ENCODE assay signal across 9 cellular contexts in the genomic region with DNA sequence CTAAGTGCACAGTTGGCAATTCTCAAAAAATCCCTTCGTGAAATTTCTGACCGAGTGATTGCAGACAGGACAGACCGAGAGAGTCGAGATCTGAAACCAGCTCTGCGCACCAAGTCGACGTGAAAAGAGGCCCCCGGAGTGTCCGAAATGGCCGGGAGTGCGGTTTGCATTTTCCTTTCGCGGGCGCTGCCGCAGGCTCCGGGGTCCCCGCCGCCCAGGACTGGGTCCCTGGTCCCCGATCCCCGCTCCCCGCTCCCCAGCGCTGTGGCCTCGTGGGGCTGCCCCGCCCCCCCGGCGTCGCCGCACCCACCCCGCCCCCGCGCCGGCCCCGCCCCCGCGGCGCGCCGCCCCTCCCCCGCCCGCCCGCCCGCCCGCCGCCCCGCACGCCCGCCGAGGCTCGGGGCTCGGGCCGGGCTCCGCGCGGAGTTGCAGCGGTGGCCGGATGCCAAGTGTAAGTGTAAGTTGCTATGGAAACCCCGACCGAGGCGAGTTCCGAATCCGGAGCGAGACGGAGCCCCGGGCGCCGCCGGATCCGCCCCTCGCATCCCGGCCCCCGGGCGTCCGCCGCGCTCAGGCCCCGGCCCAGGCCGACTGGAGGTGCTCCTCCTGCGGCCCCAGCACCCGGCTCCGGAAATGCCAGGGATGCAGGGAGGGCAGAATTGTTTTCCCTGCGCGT. TPM values are rescaled to one million over a fixed set of nuclear protein-coding genes. Genes with fewer than 3 reads are reported as not detected.
DNase-seq lines count a peak whose midpoint lies in the region; ATAC-seq and TF ChIP-seq lines count a peak whose summit lies in the region.
"Had no signal": no experiment of that assay in that cellular context is flagged by ENCODE, and none has a peak within 500 bp of the region (broad histone marks: within the 10 kb centered on the region; RNA-seq: fewer than 3 reads in every experiment).

No MANE protein-coding gene starts in this region.

- peaks cover 35% of the 10 kb centered on the region for H3K36me3 Mint-ChIP-seq in T-helper 2 cell treated with Interferon-gamma antibody and Interleukin-4, amounts not matched to agents 5 μg/mL and 100 μg/mL, for 36 hours (ENCODE audit: low read depth)
- peaks cover 13% of the 10 kb centered on the region for H3K36me3 Mint-ChIP-seq in progenitor cell of endocrine pancreas (ENCODE audit: insufficient read depth)

- H3K27ac Mint-ChIP-seq in T-helper 2 cell treated with Interferon-gamma antibody and Interleukin-4, amounts not matched to agents 5 μg/mL and 100 μg/mL, for 36 hours, result peak overlapping the region; percentile 47
- peak overlapping the region; percentile 53 for H3K27ac Mint-ChIP-seq in progenitor cell of endocrine pancreas

- peaks cover 32% of the 10 kb centered on the region for H3K27me3 Mint-ChIP-seq in T-helper 2 cell treated with Interferon-gamma antibody and Interleukin-4, amounts not matched to agents 5 μg/mL and 100 μg/mL, for 36 hours (ENCODE audit: low read depth)
- H3K27me3 Mint-ChIP-seq in progenitor cell of endocrine pancreas, result peaks cover 40% of the 10 kb centered on the region

- H3K4me3 Mint-ChIP-seq in T-helper 2 cell treated with Interferon-gamma antibody and Interleukin-4, amounts not matched to agents 5 μg/mL and 100 μg/mL, for 36 hours, result peak overlapping the region; percentile 84
- peak overlapping the region; percentile 92 for H3K4me3 Mint-ChIP-seq in progenitor cell of endocrine pancreas (ENCODE audit: low read depth)

- H3K27ac ChIP-seq in KOPT-K1 (ENCODE audit: low read depth, low read length, poor library complexity, severe bottlenecking) (peak overlapping the region; percentile 21), right cardiac atrium (ENCODE audit: low read length) (peak overlapping the region; percentile 30)

- TF ChIP-seq CTCF in astrocyte of the cerebellum (IDR thresholded peaks at IDR 0.05; ENCODE audit: low read depth, low read length, missing control alignments) (no peak), progenitor cell of endocrine pancreas (IDR thresholded peaks at IDR 0.05; ENCODE audit: unreplicated experiment) (no peak)

- in situ Hi-C loops in G401 (cut with HindIII; ENCODE audit: low sequenced_read_pairs) (no loop called here), astrocyte of the cerebellum (cut with HindIII; ENCODE audit: low sequenced_read_pairs) (no loop called here)

- intact Hi-C loops in right cardiac atrium (cut with DNase I), result loop anchor here in 2 of 4 donors (10.0 kb wide), 2 partner anchors 311 to 321 kb away; a partner anchor contains a TSS

- under 1% methylated on average over 74 of the region's 82 CpGs for WGBS in right cardiac atrium

- H3K4me3 ChIP-seq in astrocyte of the cerebellum (ENCODE audit: low read depth, low read length) (peak overlapping the region; percentile 53), right cardiac atrium (ENCODE audit: low read length) (peak overlapping the region; percentile 97)

- DNase-seq in G401 (ENCODE audit: low spot score) (peak; percentile 44), astrocyte of the cerebellum (ENCODE audit: low read depth) (no peak), right cardiac atrium (peak; percentile 83 to 91 (median 88)), progenitor cell of endocrine pancreas (ENCODE audit: low spot score, unreplicated experiment) (peak; percentile 67), inferior parietal cortex (ENCODE audit: extremely low spot score) (no peak)
- DNase-seq in T-helper 2 cell treated with Interferon-gamma antibody and Interleukin-4, amounts not matched to agents 5 μg/mL and 100 μg/mL, for 36 hours (ENCODE audit: low spot score), result peak; percentile 66

- no peaks in the 10 kb centered on the region for H3K9me3 Mint-ChIP-seq in T-helper 2 cell treated with Interferon-gamma antibody and Interleukin-4, amounts not matched to agents 5 μg/mL and 100 μg/mL, for 36 hours
- H3K9me3 Mint-ChIP-seq in progenitor cell of endocrine pancreas (ENCODE audit: low read depth), result no peaks in the 10 kb centered on the region

- peaks cover 2% of the 10 kb centered on the region for H3K4me1 ChIP-seq in right cardiac atrium (ENCODE audit: control insufficient read depth, insufficient read depth, low read length)

- ATAC-seq in GM21786 (IDR thresholded peaks at IDR 0.05; ENCODE audit: unreplicated experiment) (peak; percentile 49), right cardiac atrium (peak; percentile 64 to 80)

- H3K36me3 ChIP-seq in KOPT-K1 (ENCODE audit: insufficient read depth, low read length), result peaks cover 43% of the 10 kb centered on the region

- H3K4me1 Mint-ChIP-seq in T-helper 2 cell treated with Interferon-gamma antibody and Interleukin-4, amounts not matched to agents 5 μg/mL and 100 μg/mL, for 36 hours (ENCODE audit: low read depth), result peaks cover 34% of the 10 kb centered on the region
- H3K4me1 Mint-ChIP-seq in progenitor cell of endocrine pancreas (ENCODE audit: low read depth), result peaks cover 33% of the 10 kb centered on the region

- H3K9me3 ChIP-seq in KOPT-K1 (ENCODE audit: insufficient read depth, low read length, poor library complexity, severe bottlenecking) (no peaks in the 10 kb centered on the region), right cardiac atrium (ENCODE audit: control insufficient read depth, low read length) (no peaks in the 10 kb centered on the region)

- no peaks in the 10 kb centered on the region for H3K27me3 ChIP-seq in right cardiac atrium (ENCODE audit: control insufficient read depth, insufficient read depth)

RNA-seq across cellular contexts. Expression of a gene that starts 4.5 kb away (rescaled TPM):
- 305 and 441 TPM in 2 replicates for total RNA-seq in G401 (2014; rRNA removed; shearing (Covaris generic))
- 10 to 100 TPM; 36.0 to 41.1 (median 37.7) TPM for total RNA-seq in right cardiac atrium
- polyA plus RNA-seq in right cardiac atrium, result 17.0 TPM
- 62.1 and 64.3 TPM in 2 replicates for total RNA-seq in progenitor cell of endocrine pancreas

RNA-seq across cellular contexts. Expression of a gene that starts 9.2 kb away (rescaled TPM):
- 119 and 132 TPM in 2 replicates for total RNA-seq in G401 (2014; rRNA removed; shearing (Covaris generic))
- 10 to 100 TPM; 67.7 to 86.3 (median 81.2) TPM for total RNA-seq in right cardiac atrium
- 95.9 TPM for polyA plus RNA-seq in right cardiac atrium
- total RNA-seq in progenitor cell of endocrine pancreas, result 48.5 and 48.8 TPM in 2 replicates

RNA-seq across cellular contexts. Expression of a gene that starts 19.9 kb away (rescaled TPM):
- 52.9 and 57.2 TPM in 2 replicates for total RNA-seq in G401 (2014; rRNA removed; shearing (Covaris generic))
- under 1 TPM in 1 of 4 donors, not detected in 3; 0.09 TPM for total RNA-seq in right cardiac atrium
- 0.05 TPM for polyA plus RNA-seq in right cardiac atrium
- total RNA-seq in progenitor cell of endocrine pancreas, result 8.5 and 8.9 TPM in 2 replicates
- total RNA-seq: glomerular endothelial cell had no signal

Comparison
In these comparisons a context has a peak if more than half of its experiments do, and no peak if none do; other contexts are left out.
1. DNase-seq: peak in G401 (single experiment), T-helper 2 cell treated with Interferon-gamma antibody and Interleukin-4, amounts not matched to agents 5 μg/mL and 100 μg/mL, for 36 hours (single experiment), right cardiac atrium (3 of 3) and progenitor cell of endocrine pancreas (single experiment); none in astrocyte of the cerebellum (single experiment) and inferior parietal cortex (single experiment).